In genomic region chr6:89122625-89123024, GRCh38 we compare ENCODE assay signal across 8 cellular contexts. TPM values are rescaled to one million over a fixed set of nuclear protein-coding genes. Genes with fewer than 3 reads are reported as not detected.
A peak's percentile ranks its signal among the peaks of the same experiment; 100 is the strongest.
DNase-seq lines count a peak whose midpoint lies in the region; ATAC-seq, FAIRE-seq and TF ChIP-seq lines count a peak whose summit lies in the region.

No MANE protein-coding gene starts in this region.

- peak; percentile 85 for ATAC-seq in IMR-90 (ENCODE audit: low read depth)

- no peak overlapping the region for H3K14ac ChIP-seq in IMR-90 (replicated peaks; ENCODE audit: low read depth, low read length)

- BruUV-seq in IMR-90 (replicated peaks; lab: Mats Ljungman, UMichigan): no TSS peak

- TF ChIP-seq POLR2A in IMR-90 (IDR thresholded peaks at IDR 0.05; ENCODE audit: low read depth, low read length): no peak

- in situ Hi-C loops in IMR-90 (cut with MboI; ENCODE audit: low sequenced_read_pairs): loop anchor here (10.0 kb wide), 1 partner anchor 122 kb away; no protein-coding TSS in a partner anchor

- H2BK20ac ChIP-seq in IMR-90 (ENCODE audit: low read depth, low read length): no peak overlapping the region

- H3K79me2 ChIP-seq in fibroblast of lung (ENCODE audit: control insufficient read depth, insufficient read depth, low read length): no peaks in the 10 kb centered on the region

- H2AK9ac ChIP-seq in IMR-90 (replicated peaks; ENCODE audit: low read depth, low read length, poor library complexity): no peak overlapping the region

- no peak overlapping the region for H3K18ac ChIP-seq in IMR-90 (ENCODE audit: low read depth, low read length)

- dilution Hi-C loops in IMR-90 (cut with HindIII; ENCODE audit: low sequenced_read_pairs, unreplicated experiment): no loop called here

- peak; percentile 92 for FAIRE-seq in A204.1 (lab: Jason Lieb, UNC)

- H4K20me1 ChIP-seq in IMR-90 (ENCODE audit: insufficient read depth, low read length) (no peaks in the 10 kb centered on the region), fibroblast of lung (ENCODE audit: control insufficient read depth, extremely low read depth, insufficient read depth, low read length) (no peaks in the 10 kb centered on the region)

- intact Hi-C loops in IMR-90 (cut with micrococcal nuclease): loop anchor here (1.0 kb wide), 3 partner anchors 120 to 247 kb away; no protein-coding TSS in a partner anchor

- no peaks in the 10 kb centered on the region for H3K79me1 ChIP-seq in IMR-90 (ENCODE audit: low read depth in 1 of 2, low read length in 2 of 2)

- no peak overlapping the region for H2AK5ac ChIP-seq in IMR-90 (ENCODE audit: low read depth, low read length)

- H2BK15ac ChIP-seq in IMR-90 (ENCODE audit: low read depth, low read length): no peak overlapping the region

- no peaks in the 10 kb centered on the region for H3K4me1 ChIP-seq in IMR-90 (ENCODE audit: control insufficient read depth, insufficient read depth, low read length)
- no peaks in the 10 kb centered on the region for H3K4me1 ChIP-seq in fibroblast of lung (ENCODE audit: control insufficient read depth, extremely low read depth, insufficient read depth, low read length)

- no peak overlapping the region for H3K56ac ChIP-seq in IMR-90 (ENCODE audit: extremely low read depth, insufficient read depth, low read length)

- H3K27ac ChIP-seq in IMR-90 (ENCODE audit: insufficient read depth, low read length) (no peak overlapping the region), fibroblast of lung (ENCODE audit: insufficient read depth, low read length) (no peak overlapping the region)

- no peak overlapping the region for H4K91ac ChIP-seq in IMR-90 (ENCODE audit: insufficient read depth, low read depth, low read length)

- no peak overlapping the region for H4K8ac ChIP-seq in IMR-90 (ENCODE audit: low read depth in 2 of 2, low read length in 2 of 2)

- no peak overlapping the region for H2AFZ ChIP-seq in IMR-90 (replicated peaks; ENCODE audit: low read length, poor library complexity)
- no peak overlapping the region for H2AFZ ChIP-seq in fibroblast of lung (ENCODE audit: low read length)

- H4K5ac ChIP-seq in IMR-90 (ENCODE audit: low read depth, low read length): no peak overlapping the region

- no peak overlapping the region for H3K4ac ChIP-seq in IMR-90 (ENCODE audit: low read depth, low read length)

- no peak overlapping the region for H2BK120ac ChIP-seq in IMR-90 (ENCODE audit: low read depth, low read length)

- peak; percentile 78 for TF ChIP-seq RAD21 in IMR-90 (IDR thresholded peaks at IDR 0.05; ENCODE audit: low read length)

- H3K4me3 ChIP-seq in IMR-90 (ENCODE audit: insufficient read depth, low read depth, low read length): no peak overlapping the region
- H3K4me3 ChIP-seq in fibroblast of lung (replicated peaks in 1 of 4; ENCODE audit: control extremely low read depth in 1 of 4, insufficient read depth in 1 of 4, low read depth in 3 of 4, low read length in 4 of 4): no peak overlapping the region

- H3K9me3 ChIP-seq in IMR-90 (ENCODE audit: control insufficient read depth, insufficient read depth, low read length): no peaks in the 10 kb centered on the region
- no peaks in the 10 kb centered on the region for H3K9me3 ChIP-seq in fibroblast of lung (ENCODE audit: control insufficient read depth, insufficient read depth, low read depth, low read length)

- POLR2A ChIA-PET in IMR-90 (lab: Charles Lee; ENCODE audit: unreplicated experiment): no interaction called here

- H3K27me3 ChIP-seq in IMR-90 (ENCODE audit: control insufficient read depth, insufficient read depth, low read length): peaks cover 8% of the 10 kb centered on the region
- no peaks in the 10 kb centered on the region for H3K27me3 ChIP-seq in fibroblast of lung (ENCODE audit: control insufficient read depth, insufficient read depth, low read length)

- no peak overlapping the region for H3K9ac ChIP-seq in IMR-90 (ENCODE audit: low read depth, low read length)
- H3K9ac ChIP-seq in fibroblast of lung (ENCODE audit: insufficient read depth, low read length): no peak overlapping the region

- H3K36me3 ChIP-seq in IMR-90 (ENCODE audit: control insufficient read depth, insufficient read depth, low read length) (no peaks in the 10 kb centered on the region), fibroblast of lung (ENCODE audit: control insufficient read depth, insufficient read depth, low read length) (no peaks in the 10 kb centered on the region)

- TF ChIP-seq CTCF in IMR-90 (conservative IDR thresholded peaks at IDR 0.05; ENCODE audit: low read depth, low read length) (peak; percentile 67), fibroblast of lung (conservative IDR thresholded peaks at IDR 0.05 in 1 of 2, IDR thresholded peaks at IDR 0.05 in 1 of 2; ENCODE audit: low read depth in 1 of 2, low read length in 2 of 2) (peak; percentile 48 to 63)

- H3K4me2 ChIP-seq in IMR-90 (ENCODE audit: low read depth, low read length): no peak overlapping the region
- no peak overlapping the region for H3K4me2 ChIP-seq in fibroblast of lung (ENCODE audit: extremely low read depth, insufficient read depth, low read length)

- no peak overlapping the region for H3K23ac ChIP-seq in IMR-90 (ENCODE audit: low read depth, low read length)

- no peak overlapping the region for H2BK5ac ChIP-seq in IMR-90 (ENCODE audit: low read depth, low read length, poor library complexity, severe bottlenecking)

- H3K9me1 ChIP-seq in IMR-90 (ENCODE audit: insufficient read depth, low read length): no peaks in the 10 kb centered on the region

- CTCF ChIA-PET in IMR-90 (lab: Yijun Ruan, JAX): interaction anchor here (1.2 to 1.4 kb wide), 4 partner anchors 14 to 121 kb away, joined by 3 to 5 read pairs (median 4); partner anchors contain the start of gene PNRC1

- DNase-seq in Daoy (ENCODE audit: low read depth) (peak; percentile 11), IMR-90 (peak; percentile 52), SHP77 (lab: John Stamatoyannopoulos, UW) (peak; percentile 44 to 45), fibroblast of lung (ENCODE audit: low read depth in 2 of 2) (peak; percentile 23 to 66), putamen (ENCODE audit: low spot score) (peak; percentile 19), activated gamma-delta T cell (lab: John Stamatoyannopoulos, UW) (no peak)
- no peak for DNase-seq in stimulated activated CD4-positive, alpha-beta T cell treated with anti-CD3 and anti-CD28 coated beads, Interleukin-15, amount 100 ng/mL, for 24 hours

TF ChIP-seq in IMR-90, 13 proteins besides CTCF, POLR2A, EP300 and RAD21:
- TF ChIP-seq SMC3 (IDR thresholded peaks at IDR 0.05; ENCODE audit: low read depth, low read length) (peak; percentile 70), RCOR1 (IDR thresholded peaks at IDR 0.05; ENCODE audit: insufficient replicate concordance, low read length) (no peak)
TF ChIP-seq in IMR-90: peak in this region for 1.

RNA-seq across cellular contexts. Expression of gene SRSF12, which starts 4.8 kb away (rescaled TPM):
- total RNA-seq in Daoy (2014; rRNA removed; shearing (Covaris generic)): 0.36 and 0.51 TPM in 2 replicates
- total RNA-seq in IMR-90 (2012; rRNA removed): 0.28 and 0.36 TPM in 2 replicates
- 0.13 and 0.21 TPM in 2 replicates for polyA plus RNA-seq in IMR-90 (2012; rRNA removed)
- polyA plus RNA-seq in IMR-90 (2012; cell fraction: cytosol; rRNA removed): 0.06 and 0.08 TPM in 2 replicates
- polyA plus RNA-seq in IMR-90 (2012; cell fraction: nucleus; rRNA removed; ENCODE audit: low replicate concordance): 0.30 TPM in 1 of 2 replicates, not detected in the other
- 0.33 and 0.51 TPM in 2 replicates for total RNA-seq in fibroblast of lung
- 0.10 and 0.11 TPM in 2 replicates for polyA plus RNA-seq in fibroblast of lung
- 0.06 and 0.07 TPM in 2 replicates for polyA plus RNA-seq in fibroblast of lung (2012)
- not detected in 2 replicates for polyA minus RNA-seq in fibroblast of lung (ENCODE audit: low replicate concordance)

RNA-seq across cellular contexts. Expression of gene PM20D2, which starts 23.2 kb away (rescaled TPM):
- total RNA-seq in Daoy (2014; rRNA removed; shearing (Covaris generic)): 15.5 and 15.9 TPM in 2 replicates
- total RNA-seq in IMR-90 (2012; rRNA removed) (6.5 and 11.4 TPM in 2 replicates), fibroblast of lung (9.0 and 10.1 TPM in 2 replicates)
- polyA plus RNA-seq in IMR-90 (2012; rRNA removed) (5.0 and 6.0 TPM in 2 replicates), fibroblast of lung (3.9 and 6.0 TPM in 2 replicates)
- polyA plus RNA-seq in IMR-90 (2012; cell fraction: cytosol; rRNA removed): 1.9 TPM in 2 replicates
- polyA plus RNA-seq in IMR-90 (2012; cell fraction: nucleus; rRNA removed; ENCODE audit: low replicate concordance): 2.6 and 4.2 TPM in 2 replicates
- polyA plus RNA-seq in fibroblast of lung (2012): 2.2 and 3.9 TPM in 2 replicates
- 1.6 and 2.7 TPM in 2 replicates for polyA minus RNA-seq in fibroblast of lung (ENCODE audit: low replicate concordance)

RNA-seq across cellular contexts. Expression of gene PNRC1, which starts 42.1 kb away (rescaled TPM):
- total RNA-seq in Daoy (2014; rRNA removed; shearing (Covaris generic)): 9.8 and 14.8 TPM in 2 replicates
- total RNA-seq in IMR-90 (2012; rRNA removed): 6.5 and 18.3 TPM in 2 replicates
- 7.6 and 8.1 TPM in 2 replicates for polyA plus RNA-seq in IMR-90 (2012; rRNA removed)
- polyA plus RNA-seq in IMR-90 (2012; cell fraction: cytosol; rRNA removed): 4.4 and 6.0 TPM in 2 replicates
- polyA plus RNA-seq in IMR-90 (2012; cell fraction: nucleus; rRNA removed; ENCODE audit: low replicate concordance): 4.8 and 12.4 TPM in 2 replicates
- 65.1 and 73.7 TPM in 2 replicates for total RNA-seq in fibroblast of lung
- polyA plus RNA-seq in fibroblast of lung: 11.2 and 14.9 TPM in 2 replicates
- polyA plus RNA-seq in fibroblast of lung (2012): 36.2 and 67.4 TPM in 2 replicates
- polyA minus RNA-seq in fibroblast of lung (ENCODE audit: low replicate concordance): 8.3 and 13.7 TPM in 2 replicates

Comparison
In these comparisons a context has a peak if more than half of its experiments do, and no peak if none do; other contexts are left out.
1. DNase-seq: peak in Daoy (single experiment), IMR-90 (single experiment), SHP77 (2 of 2), fibroblast of lung (2 of 2) and putamen (single experiment); none in activated gamma-delta T cell (single experiment) and stimulated activated CD4-positive, alpha-beta T cell treated with anti-CD3 and anti-CD28 coated beads, Interleukin-15, amount 100 ng/mL, for 24 hours (single experiment).